ENCODE assay signal across 8 cellular contexts in genomic region chr5:181173420-181174342, GRCh38. TPM values are rescaled to one million over a fixed set of nuclear protein-coding genes. Genes with fewer than 3 reads are reported as not detected.
DNase-seq lines count a peak whose midpoint lies in the region; ATAC-seq and TF ChIP-seq lines count a peak whose summit lies in the region.

No MANE protein-coding gene starts in this region.

- no peak for TF ChIP-seq CTCF in activated B cell treated with CpG ODN at 0.5 μM for 24 hours (IDR thresholded peaks at IDR 0.05)
- TF ChIP-seq CTCF in epithelial cell of proximal tubule (conservative IDR thresholded peaks at IDR 0.05; ENCODE audit: low read depth, low read length), result no peak

- CTCF ChIA-PET in activated B cell treated with CpG ODN at 0.5 μM for 24 hours (lab: Charles Lee), result interaction anchor here (0.6 to 2.0 kb wide), 6 partner anchors 11 to 63 kb away, joined by 3 to 6 read pairs (median 4); no protein-coding TSS in a partner anchor

- no peaks in the 10 kb centered on the region for H3K9me3 Mint-ChIP-seq in activated B cell treated with CpG ODN at 0.5 μM for 24 hours

- ATAC-seq in GM18519 (IDR thresholded peaks at IDR 0.05; ENCODE audit: low FRiP score, unreplicated experiment), result peak; percentile 47
- peak; percentile 52 for ATAC-seq in HG03066 (IDR thresholded peaks at IDR 0.05; ENCODE audit: low read depth, unreplicated experiment)
- peak; percentile 76 for ATAC-seq in activated B cell treated with CpG ODN at 0.5 μM for 24 hours (ENCODE audit: low read depth)
- no peak for ATAC-seq in HG02840 (IDR thresholded peaks at IDR 0.05; ENCODE audit: low FRiP score, unreplicated experiment)

- H3K27ac Mint-ChIP-seq in activated B cell treated with CpG ODN at 0.5 μM for 24 hours, result peak overlapping the region; percentile 78

- H3K4me1 Mint-ChIP-seq in activated B cell treated with CpG ODN at 0.5 μM for 24 hours, result peaks cover 33% of the 10 kb centered on the region

- H3K27me3 Mint-ChIP-seq in activated B cell treated with CpG ODN at 0.5 μM for 24 hours, result peaks cover 16% of the 10 kb centered on the region

- H3K4me3 Mint-ChIP-seq in activated B cell treated with CpG ODN at 0.5 μM for 24 hours, result peak overlapping the region; percentile 83

- intact Hi-C loops in activated B cell treated with CpG ODN at 0.5 μM for 24 hours (cut with micrococcal nuclease), result loop anchor here (1.0 to 5.0 kb wide), 3 partner anchors 9 to 76 kb away; no protein-coding TSS in a partner anchor

- peak overlapping the region; percentile 23 for H3K4me3 ChIP-seq in epithelial cell of proximal tubule (ENCODE audit: low read depth, low read length)

- POLR2A ChIA-PET in activated B cell treated with CpG ODN at 0.5 μM for 24 hours (lab: Charles Lee), result interaction anchor here (0.5 to 1.8 kb wide), 8 partner anchors 10 to 123 kb away, joined by 3 to 14 read pairs (median 4); partner anchors contain the start of genes TRIM41 and TRIM7

- peak; percentile 40 for DNase-seq in activated B cell treated with CpG ODN at 0.5 μM for 24 hours
- no peak for DNase-seq in epithelial cell of proximal tubule (ENCODE audit: low read depth)
- peak; percentile 85 for DNase-seq in stimulated activated CD4-positive, alpha-beta T cell treated with anti-CD3 and anti-CD28 coated beads, Interleukin-15, amount 100 ng/mL, for 24 hours
- no peak for DNase-seq in NCI-H524 treated with DMSO at 0.1 percent for 48 hours (lab: John Stamatoyannopoulos, UW)
- no peak for DNase-seq in 8988T

- no peaks in the 10 kb centered on the region for H3K36me3 Mint-ChIP-seq in activated B cell treated with CpG ODN at 0.5 μM for 24 hours (ENCODE audit: low read depth)

RNA-seq across cellular contexts. Expression of gene OR2V2, which starts 26.3 kb away (rescaled TPM):
- total RNA-seq in activated B cell treated with CpG ODN at 0.5 μM for 24 hours, result not detected in 2 replicates
- not detected in 2 replicates for total RNA-seq in epithelial cell of proximal tubule

RNA-seq across cellular contexts. Expression of gene TRIM7, which starts 31.3 kb away (rescaled TPM):
- 0.32 and 0.51 TPM in 2 replicates for total RNA-seq in activated B cell treated with CpG ODN at 0.5 μM for 24 hours
- total RNA-seq in epithelial cell of proximal tubule, result 2.7 and 14.6 TPM in 2 replicates

RNA-seq across cellular contexts. Expression of gene OR2V1, which starts 42.7 kb away (rescaled TPM):
- total RNA-seq in activated B cell treated with CpG ODN at 0.5 μM for 24 hours, result not detected in 2 replicates
- total RNA-seq in epithelial cell of proximal tubule, result not detected in 2 replicates

RNA-seq across cellular contexts. Expression of gene TRIM41, which starts 49.4 kb away (rescaled TPM):
- total RNA-seq in activated B cell treated with CpG ODN at 0.5 μM for 24 hours (34.9 and 39.6 TPM in 2 replicates), epithelial cell of proximal tubule (10.6 and 12.4 TPM in 2 replicates)

Comparison
In these comparisons a context has a peak if more than half of its experiments do, and no peak if none do; other contexts are left out.
1. DNase-seq: peak in activated B cell treated with CpG ODN at 0.5 μM for 24 hours (single experiment) and stimulated activated CD4-positive, alpha-beta T cell treated with anti-CD3 and anti-CD28 coated beads, Interleukin-15, amount 100 ng/mL, for 24 hours (single experiment); none in epithelial cell of proximal tubule (single experiment), NCI-H524 treated with DMSO at 0.1 percent for 48 hours (single experiment) and 8988T (single experiment).